Comparison of ENCODE assay signal across 11 cellular contexts in genomic region chr13:106599875-106600797, GRCh38. TPM values are rescaled to one million over a fixed set of nuclear protein-coding genes. Genes with fewer than 3 reads are reported as not detected.
A peak's percentile ranks its signal among the peaks of the same experiment; 100 is the strongest.
DNase-seq lines count a peak whose midpoint lies in the region; ATAC-seq and TF ChIP-seq lines count a peak whose summit lies in the region.
"Had no signal": no experiment of that assay in that cellular context is flagged by ENCODE, and none has a peak within 500 bp of the region (broad histone marks: within the 10 kb centered on the region; RNA-seq: fewer than 3 reads in every experiment).

No MANE protein-coding gene starts in this region.

- TF ChIP-seq POLR2A in suprapubic skin (IDR thresholded peaks at IDR 0.05) = no peak

- H3K4me3 ChIP-seq in adipocyte (ENCODE audit: low read length) (no peak overlapping the region), suprapubic skin (no peak overlapping the region)

- H3K36me3 ChIP-seq in adipocyte (ENCODE audit: control insufficient read depth, insufficient read depth, low read length, severe bottlenecking) (no peaks in the 10 kb centered on the region), suprapubic skin (no peaks in the 10 kb centered on the region)

- no peak for TF ChIP-seq CTCF in suprapubic skin (IDR thresholded peaks at IDR 0.05)

- no peaks in the 10 kb centered on the region for H3K36me3 Mint-ChIP-seq in activated naive CD4-positive, alpha-beta T cell treated with anti-CD3 and anti-CD28 coated beads, Interleukin-2, amount 50 U/mL, for 72 hours
- H3K36me3 Mint-ChIP-seq: CD14-positive monocyte had no signal

- peaks cover 33% of the 10 kb centered on the region for H3K4me1 ChIP-seq in adipocyte (ENCODE audit: control insufficient read depth, insufficient read depth, low read length)
- peaks cover 6% of the 10 kb centered on the region for H3K4me1 ChIP-seq in suprapubic skin

- no peak overlapping the region for H3K9ac ChIP-seq in adipocyte (ENCODE audit: low read length)

- WGBS in suprapubic skin = 64% methylated on average over 6 of the region's 6 CpGs

- H3K9me3 ChIP-seq in adipocyte (ENCODE audit: control insufficient read depth, low read length) (no peaks in the 10 kb centered on the region), suprapubic skin (no peaks in the 10 kb centered on the region)

- peak overlapping the region in 1 of 2 donors; percentile 55 for H3K27ac Mint-ChIP-seq in activated naive CD4-positive, alpha-beta T cell treated with anti-CD3 and anti-CD28 coated beads, Interleukin-2, amount 50 U/mL, for 72 hours
- H3K27ac Mint-ChIP-seq: endodermal cell had no signal

- no peak overlapping the region for H3K27ac ChIP-seq in suprapubic skin

- ATAC-seq in activated naive CD4-positive, alpha-beta T cell treated with anti-CD3 and anti-CD28 coated beads, Interleukin-2, amount 50 U/mL, for 72 hours = peak; percentile 40 to 68
- ATAC-seq in left lobe of liver = no peak
- ATAC-seq: sciatic nerve had no signal

- TF ChIP-seq EP300 in suprapubic skin (IDR thresholded peaks at IDR 0.05) = no peak

- peaks cover 0 to 11% of the 10 kb centered on the region in 2 donors for H3K9me3 Mint-ChIP-seq in activated naive CD4-positive, alpha-beta T cell treated with anti-CD3 and anti-CD28 coated beads, Interleukin-2, amount 50 U/mL, for 72 hours
- H3K9me3 Mint-ChIP-seq: endodermal cell had no signal

- no peak for DNase-seq in activated naive CD4-positive, alpha-beta T cell treated with anti-CD3 and anti-CD28 coated beads, Interleukin-2, amount 50 U/mL, for 72 hours (ENCODE audit: low spot score in 2 of 2)
- no peak for DNase-seq in activated naive CD4-positive, alpha-beta T cell treated with anti-CD3 and anti-CD28 coated beads, Interleukin-2, amount 50 U/mL, for 16 hours
- DNase-seq in adipocyte (ENCODE audit: low read depth) (peak; percentile 71), iris pigment epithelial cell (ENCODE audit: low read depth) (peak; percentile 90), suprapubic skin (ENCODE audit: low spot score in 2 of 2) (no peak), left lobe of liver (ENCODE audit: low spot score) (no peak), NCI-H510A (lab: John Stamatoyannopoulos, UW) (no peak)
- no peak for DNase-seq in activated CD8-positive, alpha-beta memory T cell treated with anti-CD3 and anti-CD28 coated beads, Interleukin-2, amount 50 U/mL, for 48 hours
- DNase-seq: endodermal cell had no signal

- H3K27me3 ChIP-seq in adipocyte (replicated peaks; ENCODE audit: control insufficient read depth, insufficient read depth, low read length) (no peaks in the 10 kb centered on the region), suprapubic skin (no peaks in the 10 kb centered on the region)

RNA-seq across cellular contexts. Expression of gene ARGLU1, which starts 32.2 kb away (rescaled TPM):
- total RNA-seq in activated naive CD4-positive, alpha-beta T cell treated with anti-CD3 and anti-CD28 coated beads, Interleukin-2, amount 50 U/mL, for 72 hours = 10 to 100 TPM; 78.2 to 79.3 TPM
- total RNA-seq in suprapubic skin (100 to 1,000 TPM in 1 of 4 donors, 10 to 100 TPM in 3; 48.4 to 161 (median 67.5) TPM), left lobe of liver (22.6 TPM)

Comparison
In these comparisons a context has a peak if more than half of its experiments do, and no peak if none do; other contexts are left out.
1. DNase-seq: peak in adipocyte (single experiment) and iris pigment epithelial cell (single experiment); none in activated naive CD4-positive, alpha-beta T cell treated with anti-CD3 and anti-CD28 coated beads, Interleukin-2, amount 50 U/mL, for 72 hours (0 of 2), activated naive CD4-positive, alpha-beta T cell treated with anti-CD3 and anti-CD28 coated beads, Interleukin-2, amount 50 U/mL, for 16 hours (single experiment), suprapubic skin (0 of 2), activated CD8-positive, alpha-beta memory T cell treated with anti-CD3 and anti-CD28 coated beads, Interleukin-2, amount 50 U/mL, for 48 hours (single experiment), left lobe of liver (single experiment) and NCI-H510A (single experiment).